Comparison of ENCODE assay signal across 8 cellular contexts in genomic region chr14:45135659-45136314, GRCh38. TPM values are rescaled to one million over a fixed set of nuclear protein-coding genes. Genes with fewer than 3 reads are reported as not detected.
DNase-seq lines count a peak whose midpoint lies in the region; ATAC-seq and TF ChIP-seq lines count a peak whose summit lies in the region.

TSS of gene FANCM (plus strand) at chr14:45135930. CDS start at chr14:45136032, 102 bp downstream.

- peak within 1 kb of the TSS; percentile 100 for H3K4me3 Mint-ChIP-seq in activated T-cell treated with anti-CD3 and anti-CD28 coated beads, Interleukin-2, amount 50 U/mL, for 4 hours

- peak within 1 kb of the TSS; percentile 96 for H3K27ac ChIP-seq in Panc1 (ENCODE audit: low read length)
- peak within 1 kb of the TSS; percentile 80 to 93 for H3K27ac ChIP-seq in esophagus (ENCODE audit: low read depth in 2 of 2, low read length in 1 of 2)
- H3K27ac ChIP-seq in muscle layer of colon (ENCODE audit: low read depth, low read length): peak within 1 kb of the TSS; percentile 90

- peaks cover 4% of the 10 kb centered on the region for H3K36me3 Mint-ChIP-seq in activated T-cell treated with anti-CD3 and anti-CD28 coated beads, Interleukin-2, amount 50 U/mL, for 4 hours (ENCODE audit: insufficient read depth)

- no peaks in the 10 kb centered on the region for H3K9me3 Mint-ChIP-seq in activated T-cell treated with anti-CD3 and anti-CD28 coated beads, Interleukin-2, amount 50 U/mL, for 4 hours

- no peak for TF ChIP-seq CTCF in Panc1 (IDR thresholded peaks at IDR 0.05)

- intact Hi-C loops in Panc1 (cut with micrococcal nuclease; ENCODE audit: unreplicated experiment): loop anchor here (10.0 kb wide), 1 partner anchor 171 kb away; the partner anchor contains the start of genes KLHL28 and TOGARAM1

- in situ Hi-C loops in Panc1 (cut with HindIII; ENCODE audit: low pct_unique_long_range_greater_than_20kb, low sequenced_read_pairs): no loop called here

- H3K4me1 Mint-ChIP-seq in activated T-cell treated with anti-CD3 and anti-CD28 coated beads, Interleukin-2, amount 50 U/mL, for 4 hours (ENCODE audit: low read depth): peaks cover 37% of the 10 kb centered on the region

- POLR2A ChIA-PET in Panc1 (lab: Charles Lee): interaction anchor here (0.6 to 0.7 kb wide), 2 partner anchors 30 to 58 kb away, joined by 3 read pairs; no protein-coding TSS in a partner anchor

- ATAC-seq in GM21619 (IDR thresholded peaks at IDR 0.05; ENCODE audit: unreplicated experiment) (peak; percentile 37), Panc1 (peak; percentile 77)
- ATAC-seq in activated T-cell treated with anti-CD3 and anti-CD28 coated beads, Interleukin-2, amount 50 U/mL, for 4 hours: peak; percentile 57 to 61

- H3K9me3 ChIP-seq in Panc1 (ENCODE audit: control insufficient read depth, insufficient read depth, low read depth, low read length) (no peaks in the 10 kb centered on the region), esophagus (ENCODE audit: control insufficient read depth in 2 of 2, insufficient read depth in 1 of 2, low read depth in 1 of 2, low read length in 1 of 2) (no peaks in the 10 kb centered on the region), muscle layer of colon (ENCODE audit: low read length) (no peaks in the 10 kb centered on the region)

- H3K4me3 ChIP-seq in Panc1 (ENCODE audit: low read depth in 2 of 2, low read length in 2 of 2): peak within 1 kb of the TSS; percentile 71 to 88
- H3K4me3 ChIP-seq in esophagus (ENCODE audit: low read depth in 1 of 2, low read length in 2 of 2): peak within 1 kb of the TSS; percentile 69 to 79
- peak within 1 kb of the TSS; percentile 83 for H3K4me3 ChIP-seq in muscle layer of colon (ENCODE audit: low read depth in 1 of 2, low read length in 2 of 2)

- CTCF ChIA-PET in Panc1 (lab: Charles Lee): no interaction called here

- no peaks in the 10 kb centered on the region; the same call in 1 of the 2 replicates for H3K36me3 ChIP-seq in Panc1 (ENCODE audit: control insufficient read depth, insufficient read depth, low read length)
- H3K36me3 ChIP-seq in esophagus (ENCODE audit: control insufficient read depth in 2 of 2, insufficient read depth in 2 of 2, low read length in 1 of 2): no peaks in the 10 kb centered on the region
- no peaks in the 10 kb centered on the region for H3K36me3 ChIP-seq in muscle layer of colon (ENCODE audit: insufficient read depth, low read length)

- 0% methylated on average over 44 of the region's 44 CpGs for WGBS in esophagus, 2 donors

- BruUV-seq in Panc1 (replicated peaks; lab: Mats Ljungman, UMichigan): TSS peak; percentile 77

- H3K27me3 Mint-ChIP-seq in activated T-cell treated with anti-CD3 and anti-CD28 coated beads, Interleukin-2, amount 50 U/mL, for 4 hours (ENCODE audit: low read depth): no peaks in the 10 kb centered on the region

- peak; percentile 94 for DNase-seq in DMS114 treated with DMSO at 0.1 percent for 48 hours (lab: John Stamatoyannopoulos, UW; ENCODE audit: unreplicated experiment)
- DNase-seq in KG1 (lab: John Stamatoyannopoulos, UW): peak; percentile 95
- peak; percentile 92 for DNase-seq in Panc1 (ENCODE audit: low read depth, low spot score)
- DNase-seq in activated T-cell treated with anti-CD3 and anti-CD28 coated beads, Interleukin-2, amount 50 U/mL, for 4 hours: peak; percentile 76
- peak; percentile 61 for DNase-seq in stimulated activated CD8-positive, alpha-beta memory T cell treated with anti-CD3 and anti-CD28 coated beads, Interleukin-7, amount 100 ng/mL, for 24 hours (ENCODE audit: low read depth)

- H3K27me3 ChIP-seq in Panc1 (ENCODE audit: control insufficient read depth, insufficient read depth, low read length) (no peaks in the 10 kb centered on the region), esophagus (ENCODE audit: control insufficient read depth in 1 of 2, insufficient read depth in 2 of 2, low read length in 2 of 2) (no peaks in the 10 kb centered on the region), muscle layer of colon (ENCODE audit: control insufficient read depth in 1 of 2, insufficient read depth in 2 of 2, low read length in 2 of 2) (no peaks in the 10 kb centered on the region)

- H3K9ac ChIP-seq in muscle layer of colon (ENCODE audit: low read length): peak within 1 kb of the TSS; percentile 45

- H3K4me1 ChIP-seq in Panc1 (ENCODE audit: control insufficient read depth, insufficient read depth, low read length): peaks cover 4% of the 10 kb centered on the region; the same call in 1 of the 2 replicates
- no peaks in the 10 kb centered on the region for H3K4me1 ChIP-seq in esophagus (ENCODE audit: control insufficient read depth in 2 of 2, insufficient read depth in 2 of 2, low read length in 1 of 2)
- peaks cover 12% of the 10 kb centered on the region for H3K4me1 ChIP-seq in muscle layer of colon (ENCODE audit: insufficient read depth, low read length)

RNA-seq across cellular contexts. Expression of gene FANCM, which starts in this region (rescaled TPM):
- 6.6 TPM for total RNA-seq in Panc1 (2021; ENCODE audit: unreplicated experiment)
- polyA plus RNA-seq in Panc1 (2012; ENCODE audit: insufficient read length): 1.1 TPM
- total RNA-seq in activated T-cell treated with anti-CD3 and anti-CD28 coated beads, Interleukin-2, amount 50 U/mL, for 4 hours: 10 to 100 TPM; 11.2 to 12.9 (median 12.2) TPM
- polyA plus RNA-seq in esophagus: 1 to 10 TPM; 1.7 to 5.5 TPM

Comparison
In these comparisons a context has a peak if more than half of its experiments do, and no peak if none do; other contexts are left out.
1. Peak in every context shown above with its lines: DNase-seq, ATAC-seq, H3K4me3 ChIP-seq and H3K27ac ChIP-seq.